ENCODE assay signal across 18 cellular contexts in genomic region chr14:56650075-56650474, GRCh38.
A peak's percentile ranks its signal among the peaks of the same experiment; 100 is the strongest.
DNase-seq lines count a peak whose midpoint lies in the region; ATAC-seq, FAIRE-seq and TF ChIP-seq lines count a peak whose summit lies in the region.
"Had no signal": no experiment of that assay in that cellular context is flagged by ENCODE, and none has a peak within 500 bp of the region (broad histone marks: within the 10 kb centered on the region; RNA-seq: fewer than 3 reads in every experiment).

No MANE protein-coding gene starts in this region.

- H3K4me1 ChIP-seq in ascending aorta (peaks cover 0 to 9% of the 10 kb centered on the region in 2 donors), right cardiac atrium (ENCODE audit: control insufficient read depth, insufficient read depth, low read length) (peaks cover 2% of the 10 kb centered on the region), pancreas (no peaks in the 10 kb centered on the region)

- intact Hi-C loops in ascending aorta (cut with DNase I) = no loop called here
- intact Hi-C loops in right cardiac atrium (cut with DNase I) = no loop called here
- intact Hi-C loops in pancreas (cut with DNase I) = no loop called here

- H3K27me3 ChIP-seq in ascending aorta = no peaks in the 10 kb centered on the region
- H3K27me3 ChIP-seq in right cardiac atrium (ENCODE audit: control insufficient read depth, insufficient read depth) = no peaks in the 10 kb centered on the region
- H3K27me3 ChIP-seq in pancreas = no peaks in the 10 kb centered on the region
- H3K27me3 ChIP-seq: MG63 had no signal

- DNase-seq in G401 (ENCODE audit: low spot score) (peak; percentile 33), ascending aorta (ENCODE audit: low spot score in 2 of 2) (no peak), right cardiac atrium (peak in 1 of 3 donors; percentile 31), pancreas (peak in 1 of 6 donors; percentile 28), HuH-7 (ENCODE audit: low spot score) (no peak), NCI-H187 treated with DMSO at 0.1 percent for 48 hours (lab: John Stamatoyannopoulos, UW) (no peak)
- DNase-seq: CD8-positive, alpha-beta memory T cell; DND-41; GOT3; MG63; NCI-H1105 treated with DMSO at 0.1 percent for 48 hours; NCI-H187; NCI-H2171; NCI-H510A; SHP77 had no signal

- ATAC-seq in right cardiac atrium (peak; percentile 50 to 58), pancreas (peak; percentile 34 to 62 (median 48)), HG02588 (IDR thresholded peaks at IDR 0.05; ENCODE audit: unreplicated experiment) (no peak), HG02852 (IDR thresholded peaks at IDR 0.05; ENCODE audit: unreplicated experiment) (no peak)
- ATAC-seq: Panc1 had no signal

- FAIRE-seq in pancreas (lab: Jason Lieb, UNC) = no peak

- in situ Hi-C loops in G401 (cut with HindIII; ENCODE audit: low sequenced_read_pairs) = no loop called here

- H3K27ac ChIP-seq in ascending aorta = peak overlapping the region; percentile 28 to 56
- H3K27ac ChIP-seq in right cardiac atrium (ENCODE audit: low read length) = no peak overlapping the region
- H3K27ac ChIP-seq in pancreas = no peak overlapping the region

- peaks cover 0 to 4% of the 10 kb centered on the region in 2 donors for H3K36me3 ChIP-seq in ascending aorta
- peaks cover 0 to 11% (median 0%) of the 10 kb centered on the region in 3 donors for H3K36me3 ChIP-seq in pancreas
- H3K36me3 ChIP-seq: MG63 had no signal

- TF ChIP-seq CTCF in ascending aorta (IDR thresholded peaks at IDR 0.05) = no peak
- TF ChIP-seq CTCF in pancreas (IDR thresholded peaks at IDR 0.05) = no peak

- H3K4me3 ChIP-seq in ascending aorta (no peak overlapping the region), right cardiac atrium (ENCODE audit: low read length) (no peak overlapping the region), pancreas (no peak overlapping the region)
- H3K4me3 ChIP-seq: MG63 had no signal

- 54% methylated on average over 9 of the region's 9 CpGs for WGBS in right cardiac atrium
- WGBS in pancreas, 2 donors = 50 to 62% methylated on average over 9 of the region's 9 CpGs

- no peaks in the 10 kb centered on the region for H3K9me3 ChIP-seq in ascending aorta
- no peaks in the 10 kb centered on the region for H3K9me3 ChIP-seq in right cardiac atrium (ENCODE audit: control insufficient read depth, low read length)
- H3K9me3 ChIP-seq in pancreas = no peaks in the 10 kb centered on the region
- H3K9me3 ChIP-seq: MG63 had no signal

Comparison
In these comparisons a context has a peak if more than half of its experiments do, and no peak if none do; other contexts are left out.
1. H3K27ac ChIP-seq: peak in ascending aorta (2 of 2); none in right cardiac atrium (single experiment) and pancreas (0 of 4).
2. ATAC-seq: peak in right cardiac atrium (2 of 2) and pancreas (4 of 4); none in HG02588 (single experiment) and HG02852 (single experiment).